In the genomic region with DNA sequence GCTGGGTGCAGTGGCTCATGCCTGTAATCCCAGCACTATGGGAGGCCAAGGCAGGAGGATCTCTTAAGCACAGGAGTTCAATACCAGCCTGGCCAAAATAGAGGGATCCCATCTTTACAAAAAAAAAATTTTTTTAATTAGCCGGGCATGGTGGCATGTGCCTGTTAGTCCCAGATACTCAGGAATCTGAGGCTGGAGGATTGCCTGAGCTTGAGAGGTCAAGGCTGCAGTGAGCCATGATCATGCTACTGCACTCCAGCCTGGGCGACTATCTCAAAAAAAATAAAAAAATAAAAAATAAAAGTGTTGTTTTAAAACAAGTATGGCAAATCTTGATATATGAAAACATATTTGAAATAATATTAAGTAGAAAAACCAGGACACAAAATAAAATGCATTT, we compare ENCODE assay signal across 40 cellular contexts.
"Had no signal": no experiment of that assay in that cellular context is flagged by ENCODE, and none has a peak within 500 bp of the region (broad histone marks: within the 10 kb centered on the region; RNA-seq: fewer than 3 reads in every experiment).

No MANE protein-coding gene starts in this region.

- ATAC-seq: activated naive CD4-positive, alpha-beta T cell treated with anti-CD3 and anti-CD28 coated beads, Interleukin-2, amount 50 U/mL, for 72 hours; activated naive CD8-positive, alpha-beta T cell treated with anti-CD3 and anti-CD28 coated beads, Interleukin-2, amount 50 U/mL, for 24 hours; activated T-cell treated with anti-CD3 and anti-CD28 coated beads, Interleukin-2, amount 50 U/mL, for 4 hours; activated T-cell treated with anti-CD3 and anti-CD28 coated beads, Interleukin-2, amount 50 U/mL, for 72 hours; activated T-helper 17 cell treated with anti-CD3 and anti-CD28 coated beads, Interleukin-2, amount 50 U/mL, for 72 hours; body of pancreas had no signal

- H3K27ac Mint-ChIP-seq: activated naive CD4-positive, alpha-beta T cell treated with anti-CD3 and anti-CD28 coated beads for 36 hours; activated naive CD4-positive, alpha-beta T cell treated with anti-CD3 and anti-CD28 coated beads, Interleukin-2, amount 10 ng/mL, durations not matched to agents 7 days and 5 days; activated naive CD4-positive, alpha-beta T cell treated with anti-CD3 and anti-CD28 coated beads, Interleukin-2, amount 50 U/mL, for 24 hours; activated naive CD4-positive, alpha-beta T cell treated with anti-CD3 and anti-CD28 coated beads, Interleukin-2, amount 50 U/mL, for 72 hours; activated naive CD8-positive, alpha-beta T cell; activated naive CD8-positive, alpha-beta T cell treated with anti-CD3 and anti-CD28 coated beads for 36 hours; activated naive CD8-positive, alpha-beta T cell treated with anti-CD3 and anti-CD28 coated beads, Interleukin-2, amount 10 ng/mL, durations not matched to agents 7 days and 5 days; activated naive CD8-positive, alpha-beta T cell treated with anti-CD3 and anti-CD28 coated beads, Interleukin-2, amount 50 U/mL, for 24 hours; activated T-cell treated with anti-CD3 and anti-CD28 coated beads, Interleukin-2, amount 50 U/mL, for 24 hours; activated T-cell treated with anti-CD3 and anti-CD28 coated beads, Interleukin-2, amount 50 U/mL, for 72 hours; activated T-helper 1 cell treated with anti-CD3 and anti-CD28 coated beads, Interleukin-12 subunit alpha, Interleukin-12 subunit beta, Interleukin-2, Interleukin-4 antibody, amounts not matched to agents 30 ng/mL and 10 ng/mL and 1 ng/mL, durations not matched to agents 14 hours and 24 hours and 36 hours; activated T-helper 17 cell treated with anti-CD3 and anti-CD28 coated beads, Interleukin-2, amount 50 U/mL, for 72 hours; activated T-helper 2 cell treated with anti-CD3 and anti-CD28 coated beads, Interferon-gamma antibody, Interleukin-2, Interleukin-4, amounts not matched to agents 10 μg/mL and 5 μg/mL and 100 μg/mL, durations not matched to agents 14 hours and 24 hours and 36 hours; brain had no signal

- H3K27ac ChIP-seq: ascending aorta, body of pancreas, brain microvascular endothelial cell, breast epithelium, cardiac muscle cell had no signal

- H3K36me3 Mint-ChIP-seq: activated naive CD4-positive, alpha-beta T cell treated with anti-CD3 and anti-CD28 coated beads, Interleukin-2, amount 10 ng/mL, durations not matched to agents 7 days and 5 days; activated naive CD4-positive, alpha-beta T cell treated with anti-CD3 and anti-CD28 coated beads, Interleukin-2, amount 50 U/mL, for 24 hours; activated naive CD4-positive, alpha-beta T cell treated with anti-CD3 and anti-CD28 coated beads, Interleukin-2, amount 50 U/mL, for 72 hours; activated naive CD8-positive, alpha-beta T cell; activated naive CD8-positive, alpha-beta T cell treated with anti-CD3 and anti-CD28 coated beads for 36 hours; activated naive CD8-positive, alpha-beta T cell treated with anti-CD3 and anti-CD28 coated beads, Interleukin-2, amount 10 ng/mL, durations not matched to agents 7 days and 5 days; brain had no signal

- H3K4me3 ChIP-seq: ascending aorta, body of pancreas, breast epithelium, cardiac muscle cell had no signal

- H3K4me1 ChIP-seq: ascending aorta, body of pancreas, breast epithelium had no signal

- H3K4me3 Mint-ChIP-seq: activated naive CD4-positive, alpha-beta T cell treated with anti-CD3 and anti-CD28 coated beads for 36 hours; activated naive CD4-positive, alpha-beta T cell treated with anti-CD3 and anti-CD28 coated beads, Interleukin-2, amount 10 ng/mL, durations not matched to agents 7 days and 5 days; activated naive CD4-positive, alpha-beta T cell treated with anti-CD3 and anti-CD28 coated beads, Interleukin-2, amount 50 U/mL, for 24 hours; activated naive CD8-positive, alpha-beta T cell; activated naive CD8-positive, alpha-beta T cell treated with anti-CD3 and anti-CD28 coated beads for 36 hours; activated naive CD8-positive, alpha-beta T cell treated with anti-CD3 and anti-CD28 coated beads, Interleukin-2, amount 10 ng/mL, durations not matched to agents 7 days and 5 days; activated naive CD8-positive, alpha-beta T cell treated with anti-CD3 and anti-CD28 coated beads, Interleukin-2, amount 50 U/mL, for 24 hours; activated T-cell treated with anti-CD3 and anti-CD28 coated beads, Interleukin-2, amount 50 U/mL, for 24 hours; activated T-cell treated with anti-CD3 and anti-CD28 coated beads, Interleukin-2, amount 50 U/mL, for 4 hours; activated T-cell treated with anti-CD3 and anti-CD28 coated beads, Interleukin-2, amount 50 U/mL, for 72 hours; activated T-helper 1 cell treated with anti-CD3 and anti-CD28 coated beads, Interleukin-12 subunit alpha, Interleukin-12 subunit beta, Interleukin-2, Interleukin-4 antibody, amounts not matched to agents 30 ng/mL and 10 ng/mL and 1 ng/mL, durations not matched to agents 14 hours and 24 hours and 36 hours; activated T-helper 17 cell treated with anti-CD3 and anti-CD28 coated beads, Interleukin-2, amount 50 U/mL, for 72 hours; brain; central memory CD8-positive, alpha-beta T cell had no signal

- H3K4me1 Mint-ChIP-seq: activated naive CD4-positive, alpha-beta T cell treated with anti-CD3 and anti-CD28 coated beads, Interleukin-2, amount 10 ng/mL, durations not matched to agents 7 days and 5 days; activated naive CD4-positive, alpha-beta T cell treated with anti-CD3 and anti-CD28 coated beads, Interleukin-2, amount 50 U/mL, for 24 hours; activated naive CD8-positive, alpha-beta T cell treated with anti-CD3 and anti-CD28 coated beads for 36 hours; activated naive CD8-positive, alpha-beta T cell treated with anti-CD3 and anti-CD28 coated beads, Interleukin-2, amount 10 ng/mL, durations not matched to agents 7 days and 5 days; activated naive CD8-positive, alpha-beta T cell treated with anti-CD3 and anti-CD28 coated beads, Interleukin-2, amount 50 U/mL, for 24 hours; activated T-helper 17 cell treated with anti-CD3 and anti-CD28 coated beads, Interleukin-2, amount 50 U/mL, for 72 hours; brain; central memory CD8-positive, alpha-beta T cell had no signal

- FAIRE-seq: astrocyte, bronchial epithelial cell had no signal

- H3K27me3 ChIP-seq: ascending aorta, body of pancreas, brain microvascular endothelial cell, breast epithelium had no signal

- H3K9me3 Mint-ChIP-seq: activated naive CD4-positive, alpha-beta T cell treated with anti-CD3 and anti-CD28 coated beads for 36 hours; activated naive CD4-positive, alpha-beta T cell treated with anti-CD3 and anti-CD28 coated beads, Interleukin-2, amount 10 ng/mL, durations not matched to agents 7 days and 5 days; activated naive CD4-positive, alpha-beta T cell treated with anti-CD3 and anti-CD28 coated beads, Interleukin-2, amount 50 U/mL, for 24 hours; activated naive CD4-positive, alpha-beta T cell treated with anti-CD3 and anti-CD28 coated beads, Interleukin-2, amount 50 U/mL, for 72 hours; activated naive CD8-positive, alpha-beta T cell treated with anti-CD3 and anti-CD28 coated beads for 36 hours; activated naive CD8-positive, alpha-beta T cell treated with anti-CD3 and anti-CD28 coated beads, Interleukin-2, amount 10 ng/mL, durations not matched to agents 7 days and 5 days; activated naive CD8-positive, alpha-beta T cell treated with anti-CD3 and anti-CD28 coated beads, Interleukin-2, amount 50 U/mL, for 24 hours; activated T-cell treated with anti-CD3 and anti-CD28 coated beads, Interleukin-2, amount 50 U/mL, for 24 hours; activated T-cell treated with anti-CD3 and anti-CD28 coated beads, Interleukin-2, amount 50 U/mL, for 4 hours; activated T-cell treated with anti-CD3 and anti-CD28 coated beads, Interleukin-2, amount 50 U/mL, for 72 hours; activated T-helper 1 cell treated with anti-CD3 and anti-CD28 coated beads, Interleukin-12 subunit alpha, Interleukin-12 subunit beta, Interleukin-2, Interleukin-4 antibody, amounts not matched to agents 30 ng/mL and 10 ng/mL and 1 ng/mL, durations not matched to agents 14 hours and 24 hours and 36 hours; activated T-helper 17 cell treated with anti-CD3 and anti-CD28 coated beads, Interleukin-2, amount 50 U/mL, for 72 hours; activated T-helper 2 cell treated with anti-CD3 and anti-CD28 coated beads, Interferon-gamma antibody, Interleukin-2, Interleukin-4, amounts not matched to agents 10 μg/mL and 5 μg/mL and 100 μg/mL, durations not matched to agents 14 hours and 24 hours and 36 hours; brain; central memory CD8-positive, alpha-beta T cell had no signal

- H3K27me3 Mint-ChIP-seq: activated naive CD8-positive, alpha-beta T cell; activated naive CD8-positive, alpha-beta T cell treated with anti-CD3 and anti-CD28 coated beads for 36 hours; activated naive CD8-positive, alpha-beta T cell treated with anti-CD3 and anti-CD28 coated beads, Interleukin-2, amount 50 U/mL, for 24 hours; activated T-cell treated with anti-CD3 and anti-CD28 coated beads, Interleukin-2, amount 50 U/mL, for 24 hours; central memory CD8-positive, alpha-beta T cell had no signal

- DNase-seq: activated effector memory CD4-positive, alpha-beta T cell treated with anti-CD3 and anti-CD28 coated beads, Interleukin-2, amount 50 U/mL, for 16 hours; activated effector memory CD4-positive, alpha-beta T cell treated with Interleukin-2 at 50 U/mL for 16 hours; activated gamma-delta T cell; activated gamma-delta T cell treated with Interleukin-2 at 50 U/mL for 16 hours; activated naive CD4-positive, alpha-beta T cell; activated naive CD4-positive, alpha-beta T cell treated with anti-CD3 and anti-CD28 coated beads for 36 hours; activated naive CD4-positive, alpha-beta T cell treated with anti-CD3 and anti-CD28 coated beads, Interleukin-2, amount 10 ng/mL, durations not matched to agents 7 days and 5 days; activated naive CD4-positive, alpha-beta T cell treated with anti-CD3 and anti-CD28 coated beads, Interleukin-2, amount 50 U/mL, for 16 hours; activated naive CD4-positive, alpha-beta T cell treated with Interleukin-2 at 50 U/mL for 16 hours; activated naive CD8-positive, alpha-beta T cell treated with anti-CD3 and anti-CD28 coated beads for 36 hours; activated naive CD8-positive, alpha-beta T cell treated with anti-CD3 and anti-CD28 coated beads, Interleukin-2, amount 10 ng/mL, durations not matched to agents 7 days and 5 days; activated naive CD8-positive, alpha-beta T cell treated with anti-CD3 and anti-CD28 coated beads, Interleukin-2, amount 50 U/mL, for 24 hours; activated T-cell treated with anti-CD3 and anti-CD28 coated beads for 4 hours; activated T-cell treated with anti-CD3 and anti-CD28 coated beads, Interleukin-2, amount 50 U/mL, for 1 hour; activated T-cell treated with anti-CD3 and anti-CD28 coated beads, Interleukin-2, amount 50 U/mL, for 24 hours; activated T-cell treated with anti-CD3 and anti-CD28 coated beads, Interleukin-2, amount 50 U/mL, for 4 hours; activated T-cell treated with anti-CD3 and anti-CD28 coated beads, Interleukin-2, amount 50 U/mL, for 48 hours; activated T-cell treated with anti-CD3 and anti-CD28 coated beads, Interleukin-2, amount 50 U/mL, for 72 hours; amniotic stem cell; amygdala; anterior cingulate cortex; aorta; body of pancreas; brain microvascular endothelial cell; caudate nucleus; central memory CD4-positive, alpha-beta T cell; cerebellar nuclear complex had no signal

- H3K36me3 ChIP-seq: ascending aorta, brain microvascular endothelial cell, breast epithelium, cardiac muscle cell had no signal

- H3K9me3 ChIP-seq: ascending aorta, body of pancreas, breast epithelium had no signal
